13 cellular contexts compared by ENCODE assay signal in genomic region chr18:23992941-23993280, GRCh38. TPM values are rescaled to one million over a fixed set of nuclear protein-coding genes. Genes with fewer than 3 reads are reported as not detected.
DNase-seq lines count a peak whose midpoint lies in the region; ATAC-seq, FAIRE-seq and TF ChIP-seq lines count a peak whose summit lies in the region.
"Had no signal": no experiment of that assay in that cellular context is flagged by ENCODE, and none has a peak within 500 bp of the region (broad histone marks: within the 10 kb centered on the region; RNA-seq: fewer than 3 reads in every experiment).

No MANE protein-coding gene starts in this region.

- no peak overlapping the region for H3K4me3 Mint-ChIP-seq in natural killer cell
- H3K4me3 Mint-ChIP-seq in natural killer cell treated with Interleukin-12 subunit alpha and Interleukin-12 subunit beta and Interleukin-15 and Interleukin-18, amount 100 ng/mL, for 72 hours = no peak overlapping the region
- H3K4me3 Mint-ChIP-seq: activated CD4-positive, alpha-beta T cell treated with anti-CD3 and anti-CD28 coated beads for 36 hours had no signal

- CTCF ChIA-PET in HepG2 (lab: Yijun Ruan, JAX; ENCODE audit: low intra/inter-chr PET ratio, low total read pairs) = no interaction called here

- 47 to 55% methylated on average over 2 of the region's 2 CpGs for WGBS in esophagus squamous epithelium, 2 donors
- 47% methylated on average over 2 of the region's 2 CpGs for WGBS in HepG2 (ENCODE audit: low lambda C conversion rate)

- ATAC-seq in natural killer cell (peak in 2 of 3 donors; percentile 30 to 40), HepG2 (no peak), HG03571 (IDR thresholded peaks at IDR 0.05; ENCODE audit: unreplicated experiment) (no peak)
- ATAC-seq in natural killer cell treated with Interleukin-12 subunit alpha and Interleukin-12 subunit beta and Interleukin-15 and Interleukin-18, amount 100 ng/mL, for 72 hours = no peak

- DNase-seq in natural killer cell (no peak), esophagus squamous epithelium (lab: John Stamatoyannopoulos, UW) (no peak), vagina (ENCODE audit: extremely low spot score in 2 of 2) (no peak), HepG2 (ENCODE audit: low spot score) (no peak)
- no peak for DNase-seq in natural killer cell treated with Interleukin-12 subunit alpha and Interleukin-12 subunit beta and Interleukin-15 and Interleukin-18, amount 100 ng/mL, for 72 hours (ENCODE audit: low spot score)
- no peak for DNase-seq in stimulated activated CD4-positive, alpha-beta T cell treated with anti-CD3 and anti-CD28 coated beads, Interleukin-2, amount 100 ng/mL, for 24 hours
- DNase-seq: AML-193, NCI-H526 treated with DMSO at 0.1 percent for 48 hours, SW 1271 had no signal

- H3K4me3 ChIP-seq in esophagus squamous epithelium = no peak overlapping the region
- no peak overlapping the region for H3K4me3 ChIP-seq in vagina
- no peak overlapping the region for H3K4me3 ChIP-seq in HepG2 (replicated peaks in 1 of 3; ENCODE audit: insufficient read depth in 1 of 3, low read depth in 2 of 3, low read length in 3 of 3)
- H3K4me3 ChIP-seq: left lung had no signal

- FAIRE-seq in HepG2 (lab: Jason Lieb, UNC) = no peak

- TF ChIP-seq CTCF in natural killer cell (IDR thresholded peaks at IDR 0.05) = no peak
- TF ChIP-seq CTCF in VCaP (conservative IDR thresholded peaks at IDR 0.05) = no peak
- no peak for TF ChIP-seq CTCF in esophagus squamous epithelium (IDR thresholded peaks at IDR 0.05)
- no peak for TF ChIP-seq CTCF in vagina (IDR thresholded peaks at IDR 0.05)
- no peak for TF ChIP-seq CTCF in HepG2 (CRISPR knock-in tag; IDR thresholded peaks at IDR 0.05)

- no peaks in the 10 kb centered on the region for H4K20me1 ChIP-seq in HepG2 (ENCODE audit: insufficient read depth, low read length)

- H3K36me3 Mint-ChIP-seq in natural killer cell = no peaks in the 10 kb centered on the region
- H3K36me3 Mint-ChIP-seq in natural killer cell treated with Interleukin-12 subunit alpha and Interleukin-12 subunit beta and Interleukin-15 and Interleukin-18, amount 100 ng/mL, for 72 hours = no peaks in the 10 kb centered on the region

- H3K4me1 Mint-ChIP-seq in natural killer cell = peaks cover 26 to 28% of the 10 kb centered on the region in 2 donors
- H3K4me1 Mint-ChIP-seq in natural killer cell treated with Interleukin-12 subunit alpha and Interleukin-12 subunit beta and Interleukin-15 and Interleukin-18, amount 100 ng/mL, for 72 hours (ENCODE audit: low read depth in 2 of 2) = peaks cover 23 to 28% of the 10 kb centered on the region in 2 donors

- intact Hi-C loops in natural killer cell (cut with micrococcal nuclease) (loop anchor here (2.0 kb wide), 1 partner anchor 22 kb away; the partner anchor contains the start of gene TTC39C), esophagus squamous epithelium (cut with DNase I) (no loop called here), vagina (cut with DNase I) (no loop called here), HepG2 (cut with micrococcal nuclease; ENCODE audit: unreplicated experiment) (no loop called here)

- H3K9me3 Mint-ChIP-seq in natural killer cell = no peaks in the 10 kb centered on the region
- no peaks in the 10 kb centered on the region for H3K9me3 Mint-ChIP-seq in natural killer cell treated with Interleukin-12 subunit alpha and Interleukin-12 subunit beta and Interleukin-15 and Interleukin-18, amount 100 ng/mL, for 72 hours

- no peak for TF ChIP-seq POLR2A in esophagus squamous epithelium (IDR thresholded peaks at IDR 0.05)
- no peak for TF ChIP-seq POLR2A in vagina (IDR thresholded peaks at IDR 0.05)
- TF ChIP-seq POLR2A in HepG2 (IDR thresholded peaks at IDR 0.05; ENCODE audit: insufficient read depth in 1 of 2, low read depth in 2 of 2, low read length in 2 of 2) = no peak

- no peak for TF ChIP-seq RAD21 in HepG2 (CRISPR knock-in tag; IDR thresholded peaks at IDR 0.05)

- H3K4me2 ChIP-seq in HepG2 (ENCODE audit: low read depth, low read length) = no peak overlapping the region

- no peaks in the 10 kb centered on the region for H3K27me3 Mint-ChIP-seq in natural killer cell (ENCODE audit: low read depth in 2 of 2)
- peaks cover 0 to 2% of the 10 kb centered on the region in 2 donors for H3K27me3 Mint-ChIP-seq in natural killer cell treated with Interleukin-12 subunit alpha and Interleukin-12 subunit beta and Interleukin-15 and Interleukin-18, amount 100 ng/mL, for 72 hours

- H3K4me1 ChIP-seq in esophagus squamous epithelium (peaks cover 3 to 41% (median 15%) of the 10 kb centered on the region in 3 donors), vagina (peaks cover 15% of the 10 kb centered on the region), HepG2 (ENCODE audit: insufficient read depth, low read length) (peaks cover 6% of the 10 kb centered on the region; the same call in 1 of the 2 replicates)

- TF ChIP-seq EP300 in HepG2 (IDR thresholded peaks at IDR 0.05; ENCODE audit: low read depth in 2 of 2, low read length in 2 of 2) (no peak), HepG2 (CRISPR knock-in tag; IDR thresholded peaks at IDR 0.05; ENCODE audit: borderline replicate concordance) (no peak)

- H3K36me3 ChIP-seq in esophagus squamous epithelium (no peaks in the 10 kb centered on the region), vagina (no peaks in the 10 kb centered on the region), HepG2 (replicated peaks in 1 of 2; ENCODE audit: control insufficient read depth in 1 of 2, insufficient read depth in 2 of 2, low read length in 2 of 2) (no peaks in the 10 kb centered on the region)
- H3K36me3 ChIP-seq: left lung had no signal

- H3K9me3 ChIP-seq in esophagus squamous epithelium (no peaks in the 10 kb centered on the region), vagina (no peaks in the 10 kb centered on the region), HepG2 (ENCODE audit: low read length) (no peaks in the 10 kb centered on the region)
- H3K9me3 ChIP-seq: left lung had no signal

- BruUV-seq in HepG2 (replicated peaks; lab: Mats Ljungman, UMichigan) = no TSS peak

- POLR2A ChIA-PET in HepG2 (lab: Yijun Ruan, JAX) = no interaction called here

- H3K27ac Mint-ChIP-seq in natural killer cell = peak overlapping the region; percentile 64 to 81
- no peak overlapping the region for H3K27ac Mint-ChIP-seq in natural killer cell treated with Interleukin-12 subunit alpha and Interleukin-12 subunit beta and Interleukin-15 and Interleukin-18, amount 100 ng/mL, for 72 hours

- H3K9ac ChIP-seq in HepG2 (ENCODE audit: insufficient read depth, low read depth, low read length) = no peak overlapping the region

- H3K27me3 ChIP-seq in esophagus squamous epithelium (no peaks in the 10 kb centered on the region), vagina (no peaks in the 10 kb centered on the region), HepG2 (ENCODE audit: control insufficient read depth in 1 of 2, insufficient read depth in 2 of 2, low read length in 2 of 2) (no peaks in the 10 kb centered on the region; a peak in 1 of 5 replicates)
- H3K27me3 ChIP-seq: left lung had no signal

- H3K79me2 ChIP-seq in HepG2 (ENCODE audit: insufficient read depth, low read length) = no peaks in the 10 kb centered on the region

- H2AFZ ChIP-seq in HepG2 (ENCODE audit: low read length) = no peak overlapping the region

- in situ Hi-C loops in HepG2 (cut with HindIII; ENCODE audit: extremely low pct_ligation_motif_present, low pct_unique_long_range_greater_than_20kb) = no loop called here

- H3K27ac ChIP-seq in VCaP = peak overlapping the region; percentile 69
- H3K27ac ChIP-seq in esophagus squamous epithelium = peak overlapping the region; percentile 29 to 73 (median 50)
- peak overlapping the region; percentile 1 for H3K27ac ChIP-seq in vagina
- H3K27ac ChIP-seq in HepG2 (ENCODE audit: extremely low read length, insufficient read depth, low read length) = no peak overlapping the region

TF ChIP-seq in HepG2, 621 proteins besides CTCF, POLR2A, EP300 and RAD21 (continues in another document):
- no peak for TF ChIP-seq CBX2 (IDR thresholded peaks at IDR 0.05; ENCODE audit: low read depth, low read length)
- TF ChIP-seq CBX2 (CRISPR knock-in tag; IDR thresholded peaks at IDR 0.05; ENCODE audit: low read depth) = no peak

RNA-seq across cellular contexts. Expression of gene TTC39C, which starts 21.6 kb away (rescaled TPM):
- 10 to 100 TPM; 39.0 to 61.5 (median 44.3) TPM for total RNA-seq in natural killer cell
- 10 to 100 TPM; 54.8 to 69.7 TPM for total RNA-seq in natural killer cell treated with Interleukin-12 subunit alpha and Interleukin-12 subunit beta and Interleukin-15 and Interleukin-18, amount 100 ng/mL, for 72 hours
- total RNA-seq in esophagus squamous epithelium = 10 to 100 TPM; 12.3 to 35.9 (median 24.8) TPM
- total RNA-seq in vagina = 42.5 TPM
- total RNA-seq in HepG2 (2016; rRNA removed; fragmentation: Illumina TruSeq; extraction: Trizol) = 25.9 and 28.1 TPM in 2 replicates
- total RNA-seq in HepG2 (2016; cell fraction: cytosol; rRNA removed; fragmentation: Illumina TruSeq; extraction: Trizol; ENCODE audit: low read depth) = 52.8 and 57.1 TPM in 2 replicates
- 23.2 and 24.1 TPM in 2 replicates for total RNA-seq in HepG2 (2016; cell fraction: insoluble cytoplasmic fraction; rRNA removed; fragmentation: Illumina TruSeq; extraction: Trizol)
- total RNA-seq in HepG2 (2016; cell fraction: membrane; rRNA removed; fragmentation: Illumina TruSeq; extraction: Trizol) = 53.3 and 53.4 TPM in 2 replicates
- 21.2 and 27.7 TPM in 2 replicates for total RNA-seq in HepG2 (2016; cell fraction: nucleus; rRNA removed; fragmentation: Illumina TruSeq; extraction: Trizol)
- polyA plus RNA-seq in HepG2 (2011; rRNA removed) = 14.9 and 19.1 TPM in 2 replicates
- 8.9 and 10.8 TPM in 2 replicates for polyA plus RNA-seq in HepG2 (2011; cell fraction: cytosol; rRNA removed)
- polyA plus RNA-seq in HepG2 (2011; cell fraction: nucleus; rRNA removed) = 17.1 and 18.8 TPM in 2 replicates
- polyA plus RNA-seq in HepG2 (2012) = 9.2 and 12.3 TPM in 2 replicates
- 50.0 and 57.9 TPM in 2 replicates for polyA plus RNA-seq in HepG2 (2016; cell fraction: cytosol; fragmentation: Illumina TruSeq; extraction: Trizol; ENCODE audit: low read depth)
- polyA plus RNA-seq in HepG2 (2016; cell fraction: insoluble cytoplasmic fraction; fragmentation: Illumina TruSeq; extraction: Trizol; ENCODE audit: low read depth) = 23.4 and 24.5 TPM in 2 replicates
- polyA plus RNA-seq in HepG2 (2016; cell fraction: membrane; fragmentation: Illumina TruSeq; extraction: Trizol; ENCODE audit: low read depth) = 47.4 and 56.0 TPM in 2 replicates
- 25.5 and 26.3 TPM in 2 replicates for polyA plus RNA-seq in HepG2 (2016; cell fraction: nucleus; fragmentation: Illumina TruSeq; extraction: Trizol; ENCODE audit: insufficient read depth, low read depth)
- polyA minus RNA-seq in HepG2 (2011; rRNA and poly(A)+ RNA removed; ENCODE audit: low replicate concordance) = 10.1 and 38.1 TPM in 2 replicates
- 14.6 and 16.9 TPM in 2 replicates for polyA minus RNA-seq in HepG2 (2011; cell fraction: cytosol; rRNA and poly(A)+ RNA removed)
- 31.3 and 32.3 TPM in 2 replicates for polyA minus RNA-seq in HepG2 (2011; cell fraction: nucleus; rRNA and poly(A)+ RNA removed)

Comparison
In these comparisons a context has a peak if more than half of its experiments do, and no peak if none do; other contexts are left out.
1. ATAC-seq: peak in natural killer cell (2 of 3); none in natural killer cell treated with Interleukin-12 subunit alpha and Interleukin-12 subunit beta and Interleukin-15 and Interleukin-18, amount 100 ng/mL, for 72 hours (0 of 2), HepG2 (single experiment) and HG03571 (single experiment).
2. H3K27ac Mint-ChIP-seq: peak in natural killer cell (2 of 2); none in natural killer cell treated with Interleukin-12 subunit alpha and Interleukin-12 subunit beta and Interleukin-15 and Interleukin-18, amount 100 ng/mL, for 72 hours (0 of 2).